8 cellular contexts compared by ENCODE assay signal in genomic region chr12:130026608-130027176, GRCh38.
A peak's percentile ranks its signal among the peaks of the same experiment; 100 is the strongest.
DNase-seq lines count a peak whose midpoint lies in the region; ATAC-seq and TF ChIP-seq lines count a peak whose summit lies in the region.

No MANE protein-coding gene starts in this region.

- no peak for ATAC-seq in GM18868 (IDR thresholded peaks at IDR 0.05; ENCODE audit: unreplicated experiment)

- H3K27ac ChIP-seq in 22Rv1: no peak overlapping the region
- H3K27ac ChIP-seq in ovary: no peak overlapping the region

- DNase-seq in GM06990 (ENCODE audit: extremely low read depth, insufficient read length) (no peak), NCI-H460 (ENCODE audit: extremely low read depth, low read depth) (peak; percentile 29), adipocyte (ENCODE audit: low read depth) (peak; percentile 19), midbrain (lab: John Stamatoyannopoulos, UW) (peak; percentile 3), ovary (no peak), SIG-M5 treated with dmso at 0.1 percent for 504 hours (lab: John Stamatoyannopoulos, UW; ENCODE audit: unreplicated experiment) (no peak)

- no peak for TF ChIP-seq POLR2A in ovary (IDR thresholded peaks at IDR 0.05)

- H3K9me3 ChIP-seq in adipocyte (ENCODE audit: control insufficient read depth, low read length) (no peaks in the 10 kb centered on the region), ovary (no peaks in the 10 kb centered on the region)

- intact Hi-C loops in ovary (cut with DNase I): no loop called here

- no peaks in the 10 kb centered on the region for H3K36me3 ChIP-seq in GM06990 (ENCODE audit: control insufficient read depth, insufficient read depth, low read length)
- H3K36me3 ChIP-seq in adipocyte (ENCODE audit: control insufficient read depth, insufficient read depth, low read length, severe bottlenecking): no peaks in the 10 kb centered on the region
- no peaks in the 10 kb centered on the region for H3K36me3 ChIP-seq in ovary

- no peak for TF ChIP-seq EP300 in ovary (IDR thresholded peaks at IDR 0.05)

- H3K4me3 ChIP-seq in GM06990 (replicated peaks; ENCODE audit: low read depth, low read length): no peak overlapping the region
- H3K4me3 ChIP-seq in adipocyte (ENCODE audit: low read length): no peak overlapping the region
- H3K4me3 ChIP-seq in ovary: no peak overlapping the region

- no peak overlapping the region for H3K9ac ChIP-seq in adipocyte (ENCODE audit: low read length)

- H3K27me3 ChIP-seq in GM06990 (replicated peaks; ENCODE audit: control insufficient read depth, insufficient read depth, low read length): no peaks in the 10 kb centered on the region
- H3K27me3 ChIP-seq in adipocyte (replicated peaks; ENCODE audit: control insufficient read depth, insufficient read depth, low read length): peaks cover 8% of the 10 kb centered on the region
- H3K27me3 ChIP-seq in ovary: no peaks in the 10 kb centered on the region

- peak; percentile 98 for TF ChIP-seq CTCF in 22Rv1 (IDR thresholded peaks at IDR 0.05)
- peak; percentile 72 for TF ChIP-seq CTCF in GM06990 (IDR thresholded peaks at IDR 0.05; ENCODE audit: insufficient read depth, low read length, poor library complexity, severe bottlenecking)
- no peak for TF ChIP-seq CTCF in ovary (IDR thresholded peaks at IDR 0.05)

- WGBS in ovary, 3 donors: 27 to 43% (median 42%) methylated on average over 15 of the region's 15 CpGs

- H3K4me1 ChIP-seq in adipocyte (ENCODE audit: control insufficient read depth, insufficient read depth, low read length): no peaks in the 10 kb centered on the region
- no peaks in the 10 kb centered on the region for H3K4me1 ChIP-seq in ovary (ENCODE audit: insufficient read depth)

Comparison
In these comparisons a context has a peak if more than half of its experiments do, and no peak if none do; other contexts are left out.
1. CTCF ChIP-seq: peak in 22Rv1 (single experiment) and GM06990 (single experiment); none in ovary (0 of 3).
2. DNase-seq: peak in NCI-H460 (single experiment), adipocyte (single experiment) and midbrain (single experiment); none in GM06990 (single experiment), ovary (0 of 5) and SIG-M5 treated with dmso at 0.1 percent for 504 hours (single experiment).